ENCODE assay signal across 8 cellular contexts in genomic region chr5:43661102-43661501, GRCh38. TPM values are rescaled to one million over a fixed set of nuclear protein-coding genes. Genes with fewer than 3 reads are reported as not detected.
DNase-seq lines count a peak whose midpoint lies in the region; ATAC-seq and TF ChIP-seq lines count a peak whose summit lies in the region.

No MANE protein-coding gene starts in this region.

- H3K36me3 Mint-ChIP-seq in glutamatergic neuron (ENCODE audit: unreplicated experiment): peaks cover 5% of the 10 kb centered on the region
- peaks cover 78% of the 10 kb centered on the region for H3K36me3 Mint-ChIP-seq in activated T-helper 2 cell treated with anti-CD3 and anti-CD28 coated beads, Interferon-gamma antibody, Interleukin-2, Interleukin-4, amounts not matched to agents 10 μg/mL and 5 μg/mL and 100 μg/mL, durations not matched to agents 14 hours and 24 hours and 36 hours (ENCODE audit: low read depth)

- DNase-seq in BE2C (peak; percentile 57), H4 (ENCODE audit: low spot score) (peak; percentile 38), SJCRH30 (peak; percentile 41 to 65), glutamatergic neuron (no peak), islet precursor cell (no peak)
- no peak for DNase-seq in activated T-helper 2 cell treated with anti-CD3 and anti-CD28 coated beads, Interferon-gamma antibody, Interleukin-2, Interleukin-4, amounts not matched to agents 10 μg/mL and 5 μg/mL and 100 μg/mL, durations not matched to agents 14 hours and 24 hours and 36 hours (ENCODE audit: low spot score)
- DNase-seq in activated T-cell treated with anti-CD3 and anti-CD28 coated beads, Interleukin-2, amount 50 U/mL, for 1 hour: no peak

- H3K27me3 ChIP-seq in BE2C (no peaks in the 10 kb centered on the region), SJCRH30 (no peaks in the 10 kb centered on the region)

- H3K27ac Mint-ChIP-seq in glutamatergic neuron (ENCODE audit: unreplicated experiment): no peak overlapping the region
- no peak overlapping the region for H3K27ac Mint-ChIP-seq in activated T-helper 2 cell treated with anti-CD3 and anti-CD28 coated beads, Interferon-gamma antibody, Interleukin-2, Interleukin-4, amounts not matched to agents 10 μg/mL and 5 μg/mL and 100 μg/mL, durations not matched to agents 14 hours and 24 hours and 36 hours

- peaks cover 6% of the 10 kb centered on the region for H3K27me3 Mint-ChIP-seq in glutamatergic neuron (ENCODE audit: unreplicated experiment)
- H3K27me3 Mint-ChIP-seq in activated T-helper 2 cell treated with anti-CD3 and anti-CD28 coated beads, Interferon-gamma antibody, Interleukin-2, Interleukin-4, amounts not matched to agents 10 μg/mL and 5 μg/mL and 100 μg/mL, durations not matched to agents 14 hours and 24 hours and 36 hours (ENCODE audit: low read depth): no peaks in the 10 kb centered on the region

- peaks cover 8% of the 10 kb centered on the region for H3K4me1 Mint-ChIP-seq in glutamatergic neuron (ENCODE audit: low read depth, unreplicated experiment)
- peaks cover 5% of the 10 kb centered on the region for H3K4me1 Mint-ChIP-seq in activated T-helper 2 cell treated with anti-CD3 and anti-CD28 coated beads, Interferon-gamma antibody, Interleukin-2, Interleukin-4, amounts not matched to agents 10 μg/mL and 5 μg/mL and 100 μg/mL, durations not matched to agents 14 hours and 24 hours and 36 hours (ENCODE audit: low read depth)

- intact Hi-C loops in activated T-helper 2 cell treated with anti-CD3 and anti-CD28 coated beads, Interferon-gamma antibody, Interleukin-2, Interleukin-4, amounts not matched to agents 10 μg/mL and 5 μg/mL and 100 μg/mL, durations not matched to agents 14 hours and 24 hours and 36 hours (cut with micrococcal nuclease): no loop called here

- H3K27ac ChIP-seq in SJCRH30: no peak overlapping the region

- H3K9me3 ChIP-seq in BE2C (no peaks in the 10 kb centered on the region), SJCRH30 (replicated peaks) (no peaks in the 10 kb centered on the region)

- TF ChIP-seq CTCF in BE2C (IDR thresholded peaks at IDR 0.05; ENCODE audit: low read depth, low read length): peak; percentile 45
- TF ChIP-seq CTCF in glutamatergic neuron (IDR thresholded peaks at IDR 0.05; ENCODE audit: partially characterized antibody, unreplicated experiment): peak; percentile 81

- no peak overlapping the region for H3K4me3 Mint-ChIP-seq in glutamatergic neuron (ENCODE audit: unreplicated experiment)
- H3K4me3 Mint-ChIP-seq in activated T-helper 2 cell treated with anti-CD3 and anti-CD28 coated beads, Interferon-gamma antibody, Interleukin-2, Interleukin-4, amounts not matched to agents 10 μg/mL and 5 μg/mL and 100 μg/mL, durations not matched to agents 14 hours and 24 hours and 36 hours (ENCODE audit: low read depth): no peak overlapping the region

- ATAC-seq in GM21528 (IDR thresholded peaks at IDR 0.05; ENCODE audit: low FRiP score, unreplicated experiment): no peak

- peaks cover 4% of the 10 kb centered on the region for H3K9me3 Mint-ChIP-seq in glutamatergic neuron (ENCODE audit: unreplicated experiment)
- peaks cover 4% of the 10 kb centered on the region for H3K9me3 Mint-ChIP-seq in activated T-helper 2 cell treated with anti-CD3 and anti-CD28 coated beads, Interferon-gamma antibody, Interleukin-2, Interleukin-4, amounts not matched to agents 10 μg/mL and 5 μg/mL and 100 μg/mL, durations not matched to agents 14 hours and 24 hours and 36 hours

- H3K4me3 ChIP-seq in BE2C (ENCODE audit: low read depth, low read length) (no peak overlapping the region), SJCRH30 (no peak overlapping the region)

- H3K4me1 ChIP-seq in BE2C: no peaks in the 10 kb centered on the region
- no peaks in the 10 kb centered on the region for H3K4me1 ChIP-seq in SJCRH30

- H3K36me3 ChIP-seq in BE2C (peaks cover 29% of the 10 kb centered on the region), SJCRH30 (peaks cover 76% of the 10 kb centered on the region)

RNA-seq across cellular contexts. Expression of gene NNT, which starts 58.1 kb away (rescaled TPM):
- 31.4 TPM for polyA plus RNA-seq in BE2C (2012; ENCODE audit: insufficient read depth, insufficient read length, low read depth)
- 74.1 and 97.7 TPM in 2 replicates for total RNA-seq in H4 (2014; rRNA removed; shearing (Covaris generic))
- 122 and 130 TPM in 2 replicates for total RNA-seq in SJCRH30 (2014; rRNA removed; shearing (Covaris generic))
- 152 TPM for total RNA-seq in glutamatergic neuron (ENCODE audit: unreplicated experiment)
- 64.1 and 64.8 TPM in 2 replicates for total RNA-seq in activated T-helper 2 cell treated with anti-CD3 and anti-CD28 coated beads, Interferon-gamma antibody, Interleukin-2, Interleukin-4, amounts not matched to agents 10 μg/mL and 5 μg/mL and 100 μg/mL, durations not matched to agents 14 hours and 24 hours and 36 hours

Comparison
In these comparisons a context has a peak if more than half of its experiments do, and no peak if none do; other contexts are left out.
1. DNase-seq: peak in BE2C (single experiment), H4 (single experiment) and SJCRH30 (2 of 2); none in glutamatergic neuron (single experiment), activated T-helper 2 cell treated with anti-CD3 and anti-CD28 coated beads, Interferon-gamma antibody, Interleukin-2, Interleukin-4, amounts not matched to agents 10 μg/mL and 5 μg/mL and 100 μg/mL, durations not matched to agents 14 hours and 24 hours and 36 hours (single experiment), activated T-cell treated with anti-CD3 and anti-CD28 coated beads, Interleukin-2, amount 50 U/mL, for 1 hour (single experiment) and islet precursor cell (single experiment).